In genomic region chr2:76387294-76387693, GRCh38 we compare ENCODE assay signal across 9 cellular contexts.
"Had no signal": no experiment of that assay in that cellular context is flagged by ENCODE, and none has a peak within 500 bp of the region (broad histone marks: within the 10 kb centered on the region; RNA-seq: fewer than 3 reads in every experiment).

No MANE protein-coding gene starts in this region.

- H3K9ac ChIP-seq: GM23248 had no signal

- H3K36me3 Mint-ChIP-seq: IgD-negative memory B cell had no signal

- H3K4me1 ChIP-seq: HAP-1 had no signal

- H2AFZ ChIP-seq: GM23248 had no signal

- H3K4me3 ChIP-seq: GM23248, HAP-1 had no signal

- DNase-seq: GM23248, GOT3, H7, HFFc6 had no signal

- H3K4me1 Mint-ChIP-seq: IgD-negative memory B cell had no signal

- H3K27me3 Mint-ChIP-seq: IgD-negative memory B cell had no signal

- H3K9me3 ChIP-seq: HAP-1 had no signal

- H3K27ac ChIP-seq: GM23248, HL-60 had no signal

- H3K27ac Mint-ChIP-seq: HFFc6, IgD-negative memory B cell had no signal

- ATAC-seq: HCT116, HepG2 had no signal

- H3K4me3 Mint-ChIP-seq: HFFc6, IgD-negative memory B cell had no signal

- H3K36me3 ChIP-seq: HAP-1 had no signal

- FAIRE-seq: HepG2 had no signal
